8 cellular contexts compared by ENCODE assay signal in the genomic region with DNA sequence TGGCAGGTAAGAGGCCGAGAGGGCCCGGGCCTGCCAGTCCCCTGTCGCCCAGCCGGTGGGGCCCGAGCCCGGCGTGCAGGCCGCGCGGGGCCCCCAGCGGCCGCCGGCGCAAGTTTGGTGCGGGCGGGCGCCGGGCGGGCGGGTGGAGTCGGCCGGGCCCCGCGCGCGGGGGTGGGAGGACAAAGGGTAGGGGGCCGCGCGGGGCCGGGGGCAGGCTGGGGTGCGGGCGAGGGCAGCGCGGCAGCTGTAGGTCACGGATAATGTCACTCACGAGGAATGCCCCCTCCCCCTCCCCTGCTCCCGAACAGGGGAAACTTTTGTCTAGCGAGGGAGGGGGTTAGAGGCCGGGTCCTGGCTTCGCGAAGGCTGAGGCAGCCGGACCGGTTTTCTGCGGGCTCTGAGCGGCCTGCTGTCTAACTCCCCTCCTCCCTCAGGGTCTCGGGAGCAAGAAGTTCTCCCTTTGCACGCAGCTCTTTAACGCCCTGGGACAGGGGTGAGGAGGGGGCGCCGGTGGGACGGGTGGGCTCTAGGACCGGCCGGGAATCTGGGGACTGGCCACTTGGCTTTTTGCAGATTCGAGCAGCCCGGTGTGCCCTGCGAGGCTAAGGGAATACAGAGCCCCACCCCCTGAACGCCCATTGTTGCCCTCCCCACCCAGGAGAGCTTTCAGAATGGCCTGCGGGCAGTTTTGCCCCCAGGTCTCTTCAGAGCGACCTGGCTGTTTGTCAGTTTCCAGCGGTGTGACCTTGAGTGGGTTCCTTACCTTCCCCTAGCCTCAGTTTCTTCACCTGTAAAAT. TPM values are rescaled to one million over a fixed set of nuclear protein-coding genes. Genes with fewer than 3 reads are reported as not detected.
A peak's percentile ranks its signal among the peaks of the same experiment; 100 is the strongest.
DNase-seq lines count a peak whose midpoint lies in the region; ATAC-seq and TF ChIP-seq lines count a peak whose summit lies in the region.

No MANE protein-coding gene starts in this region.

- no peaks in the 10 kb centered on the region for H3K36me3 Mint-ChIP-seq in CD4-positive, alpha-beta T cell (ENCODE audit: low read depth)
- no peaks in the 10 kb centered on the region for H3K36me3 Mint-ChIP-seq in activated naive CD8-positive, alpha-beta T cell treated with anti-CD3 and anti-CD28 coated beads for 36 hours
- H3K36me3 Mint-ChIP-seq in osteocyte (ENCODE audit: unreplicated experiment), result no peaks in the 10 kb centered on the region

- no peaks in the 10 kb centered on the region for H3K9me3 Mint-ChIP-seq in CD4-positive, alpha-beta T cell
- H3K9me3 Mint-ChIP-seq in activated naive CD8-positive, alpha-beta T cell treated with anti-CD3 and anti-CD28 coated beads for 36 hours, result no peaks in the 10 kb centered on the region
- no peaks in the 10 kb centered on the region for H3K9me3 Mint-ChIP-seq in osteocyte (ENCODE audit: unreplicated experiment)

- H3K27ac Mint-ChIP-seq in CD4-positive, alpha-beta T cell, result no peak overlapping the region
- no peak overlapping the region for H3K27ac Mint-ChIP-seq in activated naive CD8-positive, alpha-beta T cell treated with anti-CD3 and anti-CD28 coated beads for 36 hours
- peak overlapping the region; percentile 73 for H3K27ac Mint-ChIP-seq in osteocyte (ENCODE audit: unreplicated experiment)

- H3K27me3 Mint-ChIP-seq in CD4-positive, alpha-beta T cell, result peaks cover 21% of the 10 kb centered on the region
- H3K27me3 Mint-ChIP-seq in activated naive CD8-positive, alpha-beta T cell treated with anti-CD3 and anti-CD28 coated beads for 36 hours, result peaks cover 18% of the 10 kb centered on the region
- H3K27me3 Mint-ChIP-seq in osteocyte (ENCODE audit: unreplicated experiment), result no peaks in the 10 kb centered on the region

- peaks cover 4% of the 10 kb centered on the region; the same call in 1 of the 2 replicates for H3K4me1 ChIP-seq in HAP-1

- peak; percentile 46 for ATAC-seq in CD4-positive, alpha-beta T cell (ENCODE audit: poor library complexity)
- no peak for ATAC-seq in GM18870 (IDR thresholded peaks at IDR 0.05; ENCODE audit: unreplicated experiment)

- POLR2A ChIA-PET in CD4-positive, alpha-beta T cell (lab: Charles Lee), result interaction anchor here (0.6 to 1.4 kb wide), 3 partner anchors 31 to 76 kb away, joined by 3 to 5 read pairs (median 4); no protein-coding TSS in a partner anchor

- peak overlapping the region; percentile 81 for H3K4me3 ChIP-seq in HAP-1

- intact Hi-C loops in CD4-positive, alpha-beta T cell (cut with DNase I, micrococcal nuclease), result no loop called here
- intact Hi-C loops in head of caudate nucleus (cut with DNase I), result loop anchor here (5.0 kb wide), 2 partner anchors 34 to 36 kb away; no protein-coding TSS in a partner anchor

- no peaks in the 10 kb centered on the region for H3K9me3 ChIP-seq in CD4-positive, alpha-beta T cell (ENCODE audit: control insufficient read depth, low read length)
- H3K9me3 ChIP-seq in HAP-1, result no peaks in the 10 kb centered on the region

- peak; percentile 7 to 51 (median 14) for DNase-seq in CD4-positive, alpha-beta T cell
- DNase-seq in HAP-1 (ENCODE audit: low spot score in 2 of 2) (peak; percentile 73 to 86), RPMI8226 (peak; percentile 76), head of caudate nucleus (peak in 38 of 42 donors; percentile 43 to 84 (median 66)), osteocyte (ENCODE audit: extremely low spot score, unreplicated experiment) (no peak), dedifferentiated amniotic fluid mesenchymal stem cell (ENCODE audit: extremely low spot score) (no peak)
- peak; percentile 69 for DNase-seq in activated naive CD8-positive, alpha-beta T cell treated with anti-CD3 and anti-CD28 coated beads for 36 hours

- H3K36me3 ChIP-seq in HAP-1 (replicated peaks), result no peaks in the 10 kb centered on the region; the same call in 1 of the 2 replicates

- no peak overlapping the region for H3K27ac ChIP-seq in CD4-positive, alpha-beta T cell (ENCODE audit: low read depth, low read length)

- in situ Hi-C loops in HAP-1 (cut with MboI; ENCODE audit: low sequenced_read_pairs), result no loop called here

- no peaks in the 10 kb centered on the region for H3K27me3 ChIP-seq in CD4-positive, alpha-beta T cell (ENCODE audit: control insufficient read depth, insufficient read depth, low read length)
- no peaks in the 10 kb centered on the region for H3K27me3 ChIP-seq in HAP-1 (ENCODE audit: low read depth)

- H3K4me3 Mint-ChIP-seq in CD4-positive, alpha-beta T cell, result peak overlapping the region; percentile 79
- peak overlapping the region; percentile 58 for H3K4me3 Mint-ChIP-seq in activated naive CD8-positive, alpha-beta T cell treated with anti-CD3 and anti-CD28 coated beads for 36 hours
- peak overlapping the region; percentile 73 for H3K4me3 Mint-ChIP-seq in osteocyte (ENCODE audit: unreplicated experiment)

- no peak for TF ChIP-seq CTCF in CD4-positive, alpha-beta T cell (IDR thresholded peaks at IDR 0.05)
- TF ChIP-seq CTCF in osteocyte (IDR thresholded peaks at IDR 0.05), result peak; percentile 15

- H3K4me1 Mint-ChIP-seq in CD4-positive, alpha-beta T cell (ENCODE audit: low read depth), result peaks cover 11% of the 10 kb centered on the region
- H3K4me1 Mint-ChIP-seq in activated naive CD8-positive, alpha-beta T cell treated with anti-CD3 and anti-CD28 coated beads for 36 hours, result peaks cover 8% of the 10 kb centered on the region
- H3K4me1 Mint-ChIP-seq in osteocyte (ENCODE audit: unreplicated experiment), result peaks cover 55% of the 10 kb centered on the region

- CTCF ChIA-PET in CD4-positive, alpha-beta T cell (lab: Charles Lee), result no interaction called here

RNA-seq across cellular contexts. Expression of a gene that starts 21.3 kb away (rescaled TPM):
- total RNA-seq in CD4-positive, alpha-beta T cell, result 1 to 10 TPM; 1.1 to 1.6 TPM
- 1 to 10 TPM; 7.1 to 7.3 TPM for total RNA-seq in activated naive CD8-positive, alpha-beta T cell treated with anti-CD3 and anti-CD28 coated beads for 36 hours
- total RNA-seq in osteocyte, result 110 and 118 TPM in 2 replicates

RNA-seq across cellular contexts. Expression of a gene that starts 37.1 kb away (rescaled TPM):
- 1,000 to 10,000 TPM; 5,224 to 5,317 TPM for total RNA-seq in CD4-positive, alpha-beta T cell
- total RNA-seq in activated naive CD8-positive, alpha-beta T cell treated with anti-CD3 and anti-CD28 coated beads for 36 hours, result 1,000 to 10,000 TPM; 2,978 to 3,004 TPM
- 1,748 and 1,798 TPM in 2 replicates for total RNA-seq in osteocyte

Comparison
In these comparisons a context has a peak if more than half of its experiments do, and no peak if none do; other contexts are left out.
1. DNase-seq: peak in CD4-positive, alpha-beta T cell (10 of 10), HAP-1 (2 of 2), RPMI8226 (single experiment), activated naive CD8-positive, alpha-beta T cell treated with anti-CD3 and anti-CD28 coated beads for 36 hours (single experiment) and head of caudate nucleus (38 of 42); none in osteocyte (single experiment) and dedifferentiated amniotic fluid mesenchymal stem cell (single experiment).
2. RNA of a gene that starts 21.3 kb away (total RNA-seq): 110 to 118 TPM in osteocyte; 7.1 to 7.3 TPM in activated naive CD8-positive, alpha-beta T cell treated with anti-CD3 and anti-CD28 coated beads for 36 hours and 1.1 to 1.6 TPM in CD4-positive, alpha-beta T cell; every median in the first group is over 10 times any median in the second.
3. Peak in every context shown above with its lines, with median percentiles within 50 percentile points of each other: H3K4me3 Mint-ChIP-seq.